ENCODE assay signal across 30 cellular contexts in genomic region chr13:41579168-41579567, GRCh38.
"Had no signal": no experiment of that assay in that cellular context is flagged by ENCODE, and none has a peak within 500 bp of the region (broad histone marks: within the 10 kb centered on the region; RNA-seq: fewer than 3 reads in every experiment).

No MANE protein-coding gene starts in this region.

- DNase-seq: activated B cell treated with CpG ODN at 0.5 μM for 24 hours; activated CD4-positive, alpha-beta T cell treated with anti-CD3 and anti-CD28 coated beads for 48 hours; activated CD4-positive, alpha-beta T cell treated with anti-CD3 and anti-CD28 coated beads, Interleukin-2, amount 50 U/mL, for 1 hour; activated CD4-positive, alpha-beta T cell treated with anti-CD3 and anti-CD28 coated beads, Interleukin-2, amount 50 U/mL, for 48 hours; activated CD8-positive, alpha-beta memory T cell treated with anti-CD3 and anti-CD28 coated beads for 24 hours; activated CD8-positive, alpha-beta T cell treated with anti-CD3 and anti-CD28 coated beads for 36 hours; activated effector memory CD4-positive, alpha-beta T cell treated with Interleukin-2 at 50 U/mL for 16 hours; activated naive CD4-positive, alpha-beta T cell treated with anti-CD3 and anti-CD28 coated beads for 36 hours; activated naive CD8-positive, alpha-beta T cell treated with anti-CD3 and anti-CD28 coated beads for 36 hours; activated naive CD8-positive, alpha-beta T cell treated with anti-CD3 and anti-CD28 coated beads, Interleukin-2, amount 50 U/mL, for 24 hours; activated T-cell treated with anti-CD3 and anti-CD28 coated beads, Interleukin-2, amount 50 U/mL, for 4 hours; adrenal gland; amygdala; aorta; body of pancreas; caudate nucleus; cortex of kidney; dermis blood vessel endothelial cell; effector CD4-positive, alpha-beta T cell; effector memory CD8-positive, alpha-beta T cell; esophagus squamous epithelium; foreskin melanocyte; head of caudate nucleus; hippocampal formation; T1000; WERI-Rb-1 had no signal

- FAIRE-seq: colon had no signal

- ATAC-seq: activated CD4-positive, CD25-positive, alpha-beta regulatory T cell treated with anti-CD3 and anti-CD28 coated beads, Interleukin-2, amount 50 U/mL, for 24 hours; activated CD8-positive, alpha-beta T cell treated with anti-CD3 and anti-CD28 coated beads for 36 hours; activated naive CD8-positive, alpha-beta T cell treated with anti-CD3 and anti-CD28 coated beads, Interleukin-2, amount 50 U/mL, for 24 hours; activated T-cell treated with anti-CD3 and anti-CD28 coated beads, Interleukin-2, amount 50 U/mL, for 4 hours; activated T-helper 17 cell treated with anti-CD3 and anti-CD28 coated beads, Interleukin-2, amount 50 U/mL, for 72 hours; body of pancreas; effector memory CD8-positive, alpha-beta T cell; gastroesophageal sphincter had no signal
